Comparison of ENCODE assay signal across 15 cellular contexts in genomic region chr1:7538849-7539771, GRCh38.
A peak's percentile ranks its signal among the peaks of the same experiment; 100 is the strongest.
DNase-seq lines count a peak whose midpoint lies in the region; ATAC-seq and TF ChIP-seq lines count a peak whose summit lies in the region.
"Had no signal": no experiment of that assay in that cellular context is flagged by ENCODE, and none has a peak within 500 bp of the region (broad histone marks: within the 10 kb centered on the region; RNA-seq: fewer than 3 reads in every experiment).

No MANE protein-coding gene starts in this region.

- H3K27me3 Mint-ChIP-seq in MCF 10A (ENCODE audit: insufficient read depth, unreplicated experiment), result no peaks in the 10 kb centered on the region
- H3K27me3 Mint-ChIP-seq: activated CD4-positive, alpha-beta T cell treated with anti-CD3 and anti-CD28 coated beads, Interleukin-2, amount 10 ng/mL, durations not matched to agents 24 days and 14 days had no signal

- BruUV-seq in MCF 10A (replicated peaks; lab: Mats Ljungman, UMichigan), result no TSS peak

- no peaks in the 10 kb centered on the region for H3K9me3 Mint-ChIP-seq in MCF 10A (ENCODE audit: unreplicated experiment)
- H3K9me3 Mint-ChIP-seq: activated CD4-positive, alpha-beta T cell treated with anti-CD3 and anti-CD28 coated beads, Interleukin-2, amount 10 ng/mL, durations not matched to agents 24 days and 14 days; T-helper 2 cell treated with Interferon-gamma antibody and Interleukin-4, amounts not matched to agents 5 μg/mL and 100 μg/mL, for 36 hours had no signal

- no peak for TF ChIP-seq POLR2A in breast epithelium (IDR thresholded peaks at IDR 0.05)
- no peak for TF ChIP-seq POLR2A in spleen (IDR thresholded peaks at IDR 0.05)

- H3K4me1 ChIP-seq in breast epithelium (no peaks in the 10 kb centered on the region), foreskin keratinocyte (no peaks in the 10 kb centered on the region), spleen (peaks cover 0 to 43% (median 15%) of the 10 kb centered on the region in 6 donors)

- H3K4me3 ChIP-seq in breast epithelium (no peak overlapping the region), spleen (no peak overlapping the region)
- H3K4me3 ChIP-seq: cardiac muscle cell, right atrium auricular region had no signal

- H3K4me1 Mint-ChIP-seq in MCF 10A (ENCODE audit: insufficient read depth, unreplicated experiment), result peaks cover 8% of the 10 kb centered on the region
- H3K4me1 Mint-ChIP-seq: activated CD4-positive, alpha-beta T cell treated with anti-CD3 and anti-CD28 coated beads, Interleukin-2, amount 10 ng/mL, durations not matched to agents 24 days and 14 days had no signal

- TF ChIP-seq CTCF in MCF 10A (IDR thresholded peaks at IDR 0.05; ENCODE audit: unreplicated experiment) (no peak), breast epithelium (IDR thresholded peaks at IDR 0.05) (no peak), foreskin keratinocyte (conservative IDR thresholded peaks at IDR 0.05) (no peak), spleen (IDR thresholded peaks at IDR 0.05 in 8 of 11, conservative IDR thresholded peaks at IDR 0.05 in 3 of 11) (no peak)

- H3K36me3 ChIP-seq in breast epithelium, result no peaks in the 10 kb centered on the region
- H3K36me3 ChIP-seq in spleen, result no peaks in the 10 kb centered on the region
- H3K36me3 ChIP-seq: cardiac muscle cell, right atrium auricular region had no signal

- H3K9me3 ChIP-seq in breast epithelium, result no peaks in the 10 kb centered on the region
- H3K9me3 ChIP-seq in spleen, result no peaks in the 10 kb centered on the region
- H3K9me3 ChIP-seq: right atrium auricular region had no signal

- CTCF ChIA-PET in MCF 10A (lab: Yijun Ruan, JAX), result interaction anchor here (0.6 to 2.1 kb wide), 5 partner anchors 11 to 496 kb away, joined by 3 to 16 read pairs (median 7); no protein-coding TSS in a partner anchor

- H3K27me3 ChIP-seq in breast epithelium, result no peaks in the 10 kb centered on the region
- peaks cover 34% of the 10 kb centered on the region for H3K27me3 ChIP-seq in foreskin keratinocyte
- peaks cover 0 to 30% (median 0%) of the 10 kb centered on the region in 7 donors for H3K27me3 ChIP-seq in spleen (replicated peaks in 1 of 7)
- H3K27me3 ChIP-seq: cardiac muscle cell, right atrium auricular region had no signal

- ATAC-seq in foreskin keratinocyte (peak; percentile 8), GM21529 (IDR thresholded peaks at IDR 0.05; ENCODE audit: unreplicated experiment) (no peak)

- intact Hi-C loops in MCF 10A (cut with micrococcal nuclease) (loop anchor here (1.0 to 2.0 kb wide), 4 partner anchors 85 to 497 kb away; no protein-coding TSS in a partner anchor), breast epithelium (cut with DNase I; ENCODE audit: low total_unique reads) (no loop called here), spleen (cut with DNase I; ENCODE audit: low total_unique reads) (no loop called here)

- H3K27ac Mint-ChIP-seq in MCF 10A (ENCODE audit: low read depth, unreplicated experiment), result no peak overlapping the region
- H3K27ac Mint-ChIP-seq: activated CD4-positive, alpha-beta T cell treated with anti-CD3 and anti-CD28 coated beads, Interleukin-2, amount 10 ng/mL, durations not matched to agents 24 days and 14 days; activated naive CD8-positive, alpha-beta T cell; nephron progenitor cell; T-helper 2 cell treated with Interferon-gamma antibody and Interleukin-4, amounts not matched to agents 5 μg/mL and 100 μg/mL, for 36 hours had no signal

- DNase-seq in MCF 10A (ENCODE audit: unreplicated experiment) (peak; percentile 25), breast epithelium (ENCODE audit: low spot score in 2 of 2) (no peak), NCI-H69 (lab: John Stamatoyannopoulos, UW) (peak; percentile 59), foreskin keratinocyte (no peak), spleen (peak; percentile 51), AML-193 (lab: John Stamatoyannopoulos, UW) (no peak), NCI-H2227 treated with DMSO at 0.1 percent for 48 hours (lab: John Stamatoyannopoulos, UW) (no peak)
- DNase-seq: effector CD4-positive, alpha-beta T cell had no signal

- no peak overlapping the region for H3K4me3 Mint-ChIP-seq in MCF 10A (ENCODE audit: unreplicated experiment)
- H3K4me3 Mint-ChIP-seq: activated CD4-positive, alpha-beta T cell treated with anti-CD3 and anti-CD28 coated beads, Interleukin-2, amount 10 ng/mL, durations not matched to agents 24 days and 14 days; activated naive CD8-positive, alpha-beta T cell; nephron progenitor cell; T-helper 2 cell treated with Interferon-gamma antibody and Interleukin-4, amounts not matched to agents 5 μg/mL and 100 μg/mL, for 36 hours had no signal

- H3K36me3 Mint-ChIP-seq in MCF 10A (ENCODE audit: insufficient read depth, unreplicated experiment), result no peaks in the 10 kb centered on the region
- H3K36me3 Mint-ChIP-seq: activated naive CD8-positive, alpha-beta T cell had no signal

- POLR2A ChIA-PET in MCF 10A (lab: Yijun Ruan, JAX), result interaction anchor here (0.6 to 1.6 kb wide), 4 partner anchors 11 to 338 kb away, joined by 3 read pairs; no protein-coding TSS in a partner anchor

- H3K27ac ChIP-seq in breast epithelium (no peak overlapping the region), foreskin keratinocyte (no peak overlapping the region), spleen (no peak overlapping the region)
- H3K27ac ChIP-seq: cardiac muscle cell, right atrium auricular region had no signal

- 62 to 70% (median 66%) methylated on average over 9 to 10 of the region's 10 CpGs for WGBS in spleen, 5 donors

Comparison
In these comparisons a context has a peak if more than half of its experiments do, and no peak if none do; other contexts are left out.
1. DNase-seq: peak in MCF 10A (single experiment), NCI-H69 (single experiment) and spleen (single experiment); none in breast epithelium (0 of 2), foreskin keratinocyte (0 of 2), AML-193 (0 of 2) and NCI-H2227 treated with DMSO at 0.1 percent for 48 hours (single experiment).